Comparison of ENCODE assay signal across 8 cellular contexts in the genomic region with DNA sequence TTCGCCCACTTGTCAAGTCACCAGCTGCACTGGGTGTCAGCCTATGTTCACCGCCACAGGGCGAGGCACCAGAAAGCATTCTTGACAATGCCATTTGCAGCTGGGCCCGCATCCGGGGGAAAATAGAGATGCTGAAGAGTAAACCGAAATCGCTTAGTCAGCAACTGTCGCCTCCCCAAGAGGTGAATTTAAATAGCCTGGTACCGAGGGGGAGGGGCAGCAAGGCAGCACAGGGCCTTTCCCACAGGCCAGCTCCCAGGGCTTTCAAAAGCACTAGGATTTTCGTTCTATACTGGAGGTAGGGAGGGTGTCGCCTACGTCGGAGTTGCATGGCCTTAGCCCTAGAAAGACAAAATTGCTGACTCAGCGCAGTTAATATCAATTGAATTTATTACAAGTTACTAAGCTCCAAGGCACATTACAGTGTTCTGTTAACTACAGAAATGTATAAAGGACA. TPM values are rescaled to one million over a fixed set of nuclear protein-coding genes. Genes with fewer than 3 reads are reported as not detected.
DNase-seq lines count a peak whose midpoint lies in the region; ATAC-seq and TF ChIP-seq lines count a peak whose summit lies in the region.

No MANE protein-coding gene starts in this region.

- no peak for TF ChIP-seq EP300 in gastroesophageal sphincter (IDR thresholded peaks at IDR 0.05)

- in situ Hi-C loops in GM13977 (cut with MboI; ENCODE audit: low pct_unique_long_range_greater_than_20kb, low sequenced_read_pairs, unreplicated experiment), result no loop called here

- TF ChIP-seq CTCF in gastroesophageal sphincter (IDR thresholded peaks at IDR 0.05) (no peak), prostate gland (IDR thresholded peaks at IDR 0.05) (no peak), GM13977 (IDR thresholded peaks at IDR 0.05; ENCODE audit: extremely low read depth, insufficient read depth, missing control alignments) (no peak)

- H3K27ac ChIP-seq in CD8-positive, alpha-beta memory T cell (ENCODE audit: low read depth, low read length), result no peak overlapping the region
- H3K27ac ChIP-seq in gastroesophageal sphincter (peak overlapping the region; percentile 0 to 100 (median 87)), prostate gland (peak overlapping the region; percentile 99 to 100)

- no peak for TF ChIP-seq POLR2A in gastroesophageal sphincter (IDR thresholded peaks at IDR 0.05)
- TF ChIP-seq POLR2A in prostate gland (IDR thresholded peaks at IDR 0.05), result no peak

- no peaks in the 10 kb centered on the region for H3K27me3 ChIP-seq in CD8-positive, alpha-beta memory T cell (ENCODE audit: insufficient read depth, low read length, poor library complexity, severe bottlenecking)
- H3K27me3 ChIP-seq in gastroesophageal sphincter, result no peaks in the 10 kb centered on the region
- H3K27me3 ChIP-seq in prostate gland (replicated peaks; ENCODE audit: insufficient read depth), result no peaks in the 10 kb centered on the region

- peaks cover 0 to 22% (median 8%) of the 10 kb centered on the region in 3 donors for H3K36me3 Mint-ChIP-seq in CD8-positive, alpha-beta memory T cell

- peaks cover 9% of the 10 kb centered on the region for H3K36me3 ChIP-seq in CD8-positive, alpha-beta memory T cell (ENCODE audit: insufficient read depth, low read length)
- H3K36me3 ChIP-seq in gastroesophageal sphincter (peaks cover 0 to 13% of the 10 kb centered on the region in 2 donors), prostate gland (peaks cover 0 to 5% of the 10 kb centered on the region in 2 donors)

- no peak overlapping the region for H3K4me3 ChIP-seq in CD8-positive, alpha-beta memory T cell (ENCODE audit: low read length)
- H3K4me3 ChIP-seq in gastroesophageal sphincter (peak overlapping the region in 1 of 2 donors; percentile 93), prostate gland (peak overlapping the region; percentile 8 to 93)

- H3K27me3 Mint-ChIP-seq in CD8-positive, alpha-beta memory T cell, result peaks cover 0 to 3% of the 10 kb centered on the region in 2 donors

- intact Hi-C loops in prostate gland (cut with DNase I), result no loop called here

- H3K27ac Mint-ChIP-seq in CD8-positive, alpha-beta memory T cell, result peak overlapping the region in 6 of 8 donors; percentile 5 to 93 (median 80)

- H3K4me3 Mint-ChIP-seq in CD8-positive, alpha-beta memory T cell, result peak overlapping the region; percentile 57 to 87 (median 68)

- CTCF ChIA-PET in CD8-positive, alpha-beta memory T cell (lab: Charles Lee), result interaction anchor here (0.7 to 5.2 kb wide), 8 partner anchors 10 to 111 kb away, joined by 3 to 23 read pairs (median 4); no protein-coding TSS in a partner anchor

- H3K9me3 Mint-ChIP-seq in CD8-positive, alpha-beta memory T cell, result no peaks in the 10 kb centered on the region

- no peak for ATAC-seq in gastroesophageal sphincter
- no peak for ATAC-seq in HG03025 (IDR thresholded peaks at IDR 0.05; ENCODE audit: low FRiP score, unreplicated experiment)

- peaks cover 49% of the 10 kb centered on the region for H3K4me1 ChIP-seq in CD8-positive, alpha-beta memory T cell (ENCODE audit: insufficient read depth, low read length)
- H3K4me1 ChIP-seq in gastroesophageal sphincter (peaks cover under 1 to 57% (median 20%) of the 10 kb centered on the region in 3 donors), prostate gland (replicated peaks) (peaks cover 25% of the 10 kb centered on the region)

- POLR2A ChIA-PET in CD8-positive, alpha-beta memory T cell (lab: Charles Lee), result interaction anchor here (0.7 to 1.9 kb wide), 3 partner anchors 17 to 77 kb away, joined by 3 to 6 read pairs (median 4); no protein-coding TSS in a partner anchor

- H3K4me1 Mint-ChIP-seq in CD8-positive, alpha-beta memory T cell, result peaks cover 39 to 50% (median 40%) of the 10 kb centered on the region in 3 donors

- 46 to 47% methylated on average over 5 to 6 of the region's 14 CpGs for WGBS in gastroesophageal sphincter (ENCODE audit: low coverage in 1 of 2), 2 donors
- WGBS in prostate gland, result 23% methylated on average over 14 of the region's 14 CpGs

- DNase-seq in CD8-positive, alpha-beta memory T cell, result peak in 4 of 5 donors; percentile 21 to 65 (median 30)
- DNase-seq in NCI-H2227 (lab: John Stamatoyannopoulos, UW; ENCODE audit: unreplicated experiment) (peak; percentile 83), prostate gland (ENCODE audit: low spot score) (peak; percentile 47), GM13977 (ENCODE audit: low spot score) (no peak), NOMO-1 treated with dmso at 0.1 percent for 144 hours (lab: John Stamatoyannopoulos, UW; ENCODE audit: unreplicated experiment) (no peak)
- peak; percentile 40 to 44 for DNase-seq in activated T-helper 1 cell treated with anti-CD3 and anti-CD28 coated beads, Interleukin-2, amount 50 U/mL, for 16 hours (ENCODE audit: low read depth in 1 of 2, low spot score in 1 of 2)

- H3K9me3 ChIP-seq in CD8-positive, alpha-beta memory T cell (ENCODE audit: low read length), result no peaks in the 10 kb centered on the region
- H3K9me3 ChIP-seq in gastroesophageal sphincter (no peaks in the 10 kb centered on the region), prostate gland (no peaks in the 10 kb centered on the region)

RNA-seq across cellular contexts. Expression of gene IRF2BPL, which starts 4.3 kb away (rescaled TPM):
- 10 to 100 TPM; 25.6 to 27.2 TPM for total RNA-seq in CD8-positive, alpha-beta memory T cell
- polyA plus RNA-seq in CD8-positive, alpha-beta memory T cell, result 3.7 TPM
- total RNA-seq in gastroesophageal sphincter (10 to 100 TPM; 53.7 to 75.6 (median 59.9) TPM), prostate gland (100 to 1,000 TPM; 113 to 141 TPM)

Comparison
In these comparisons a context has a peak if more than half of its experiments do, and no peak if none do; other contexts are left out.
1. DNase-seq: peak in CD8-positive, alpha-beta memory T cell (4 of 5), NCI-H2227 (single experiment), activated T-helper 1 cell treated with anti-CD3 and anti-CD28 coated beads, Interleukin-2, amount 50 U/mL, for 16 hours (2 of 2) and prostate gland (single experiment); none in GM13977 (single experiment) and NOMO-1 treated with dmso at 0.1 percent for 144 hours (single experiment).